In genomic region chr18:25147878-25148488, GRCh38 we compare ENCODE assay signal across 19 cellular contexts.
"Had no signal": no experiment of that assay in that cellular context is flagged by ENCODE, and none has a peak within 500 bp of the region (broad histone marks: within the 10 kb centered on the region; RNA-seq: fewer than 3 reads in every experiment).

No MANE protein-coding gene starts in this region.

- ATAC-seq: activated CD8-positive, alpha-beta T cell treated with anti-CD3 and anti-CD28 coated beads for 36 hours; activated naive CD8-positive, alpha-beta T cell treated with anti-CD3 and anti-CD28 coated beads, Interleukin-2, amount 50 U/mL, for 24 hours; foreskin keratinocyte; heart right ventricle; naive thymus-derived CD8-positive, alpha-beta T cell; psoas muscle; upper lobe of right lung; WTC11 had no signal

- DNase-seq: activated CD4-positive, alpha-beta T cell treated with anti-CD3 and anti-CD28 coated beads, Interleukin-2, amount 50 U/mL, for 1 hour; activated CD8-positive, alpha-beta T cell treated with anti-CD3 and anti-CD28 coated beads for 36 hours; activated naive CD8-positive, alpha-beta T cell treated with anti-CD3 and anti-CD28 coated beads, Interleukin-2, amount 50 U/mL, for 24 hours; activated T-cell treated with anti-CD3 and anti-CD28 coated beads, Interleukin-2, amount 50 U/mL, for 48 hours; amygdala; dermis blood vessel endothelial cell; effector CD4-positive, alpha-beta T cell; foreskin keratinocyte; heart right ventricle; midbrain; naive thymus-derived CD8-positive, alpha-beta T cell; occipital lobe; psoas muscle; stimulated activated CD4-positive, alpha-beta T cell treated with anti-CD3 and anti-CD28 coated beads, Interleukin-15, amount 100 ng/mL, for 24 hours; stimulated activated CD4-positive, alpha-beta T cell treated with anti-CD3 and anti-CD28 coated beads, Interleukin-2, amount 100 ng/mL, for 24 hours; stimulated activated naive CD4-positive, alpha-beta T cell; tibial artery; upper lobe of right lung had no signal
